ENCODE assay signal across 20 cellular contexts in the genomic region with DNA sequence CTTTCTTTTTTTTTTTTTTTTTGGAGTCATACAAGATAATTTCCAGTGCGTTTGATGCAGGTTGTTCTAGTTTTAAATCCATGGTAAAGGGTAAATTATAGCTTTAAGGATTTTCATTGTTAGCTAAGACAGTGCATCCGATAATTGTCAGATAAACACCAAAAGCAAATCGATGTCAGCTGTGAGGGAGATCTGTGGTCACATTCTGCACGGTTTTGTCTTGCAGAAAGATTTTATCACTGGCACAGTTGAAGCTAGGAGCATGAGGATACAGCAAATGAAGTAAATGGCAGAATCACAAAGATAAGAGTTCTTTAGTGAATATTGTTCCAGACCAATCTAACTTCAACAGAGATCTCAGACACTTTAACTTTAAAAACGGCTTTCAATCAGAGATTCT.
"Had no signal": no experiment of that assay in that cellular context is flagged by ENCODE, and none has a peak within 500 bp of the region (broad histone marks: within the 10 kb centered on the region; RNA-seq: fewer than 3 reads in every experiment).

No MANE protein-coding gene starts in this region.

- DNase-seq: effector CD8-positive, alpha-beta T cell; endodermal cell; foreskin keratinocyte; heart right ventricle; hippocampal formation; left cardiac atrium; left lung; mesenchymal stem cell; mucosa of descending colon; naive B cell; right lobe of liver; small intestine; stimulated activated CD4-positive, alpha-beta T cell treated with anti-CD3 and anti-CD28 coated beads, Interleukin-15, amount 100 ng/mL, for 24 hours; stimulated activated CD4-positive, alpha-beta T cell treated with anti-CD3 and anti-CD28 coated beads, Interleukin-2, amount 100 ng/mL, for 48 hours; stimulated activated naive B cell treated with anti-CD40 and anti-IgM and Interleukin-4, amounts not matched to agents 10 μg/mL and 1 μg/mL and 100 μg/mL, for 72 hours; transverse colon; upper lobe of right lung; uterus had no signal

- ATAC-seq: foreskin keratinocyte; gastroesophageal sphincter; heart right ventricle; left cardiac atrium; left lung; mucosa of descending colon; natural killer cell treated with Interleukin-12 subunit alpha and Interleukin-12 subunit beta and Interleukin-15 and Interleukin-18, amount 100 ng/mL, for 72 hours; right lobe of liver; stimulated activated naive B cell treated with anti-CD40 and anti-IgM and Interleukin-4, amounts not matched to agents 10 μg/mL and 1 μg/mL and 100 μg/mL, for 72 hours; upper lobe of right lung had no signal
